In genomic region chr17:2867441-2868424, GRCh38 we compare ENCODE assay signal across 14 cellular contexts.
DNase-seq lines count a peak whose midpoint lies in the region; ATAC-seq, FAIRE-seq and TF ChIP-seq lines count a peak whose summit lies in the region.
"Had no signal": no experiment of that assay in that cellular context is flagged by ENCODE, and none has a peak within 500 bp of the region (broad histone marks: within the 10 kb centered on the region; RNA-seq: fewer than 3 reads in every experiment).

No MANE protein-coding gene starts in this region.

- no peak for TF ChIP-seq CTCF in endothelial cell (IDR thresholded peaks at IDR 0.05; ENCODE audit: unreplicated experiment)
- peak; percentile 48 for TF ChIP-seq CTCF in neural progenitor cell (IDR thresholded peaks at IDR 0.05)

- FAIRE-seq in GM19239 (lab: Jason Lieb, UNC), result no peak

- peak; percentile 53 for DNase-seq in LHCN-M2 (ENCODE audit: low read depth)
- peak; percentile 26 for DNase-seq in endothelial cell (ENCODE audit: low spot score)
- peak; percentile 72 for DNase-seq in neural progenitor cell (ENCODE audit: low spot score)
- no peak for DNase-seq in NCI-H128 (lab: John Stamatoyannopoulos, UW; ENCODE audit: unreplicated experiment)
- no peak for DNase-seq in GM19239 (ENCODE audit: insufficient read length, low spot score)
- no peak for DNase-seq in T-helper 17 cell
- DNase-seq: activated CD4-positive, CD25-positive, alpha-beta regulatory T cell; hypothalamus; naive B cell; NCI-H2171; stimulated activated naive CD4-positive, alpha-beta T cell had no signal

- peak overlapping the region; percentile 73 for H2AFZ ChIP-seq in neural progenitor cell (replicated peaks)

- no peaks in the 10 kb centered on the region for H3K79me2 ChIP-seq in neural progenitor cell (ENCODE audit: low read depth)

- H3K27ac ChIP-seq in BLaER1 treated with 17β-estradiol and CSF1 and Interleukin-3, amounts not matched to agents 10 nM and 100 nM, result peak overlapping the region in 4 of 11 experiments; percentile 57 to 68 (median 62); a peak in 9 of 22 replicates
- no peak overlapping the region for H3K27ac ChIP-seq in neural progenitor cell

- no peaks in the 10 kb centered on the region for H3K9me3 ChIP-seq in BLaER1 treated with 17β-estradiol and CSF1 and Interleukin-3, amounts not matched to agents 10 nM and 100 nM (replicated peaks in 1 of 11)
- H3K9me3 ChIP-seq in neural progenitor cell (ENCODE audit: low read depth), result no peaks in the 10 kb centered on the region
- no peaks in the 10 kb centered on the region for H3K9me3 ChIP-seq in T-helper 17 cell (ENCODE audit: control insufficient read depth, low read length, poor library complexity, severe bottlenecking)

- H3K36me3 ChIP-seq in BLaER1 treated with 17β-estradiol and CSF1 and Interleukin-3, amounts not matched to agents 10 nM and 100 nM, result peaks cover 0 to 71% (median 48%) of the 10 kb centered on the region in 11 experiments; a peak in 17 of 22 replicates
- H3K36me3 ChIP-seq in neural progenitor cell, result no peaks in the 10 kb centered on the region

- H3K27me3 ChIP-seq in BLaER1 treated with 17β-estradiol and CSF1 and Interleukin-3, amounts not matched to agents 10 nM and 100 nM, result no peaks in the 10 kb centered on the region
- H3K27me3 ChIP-seq in neural progenitor cell, result no peaks in the 10 kb centered on the region

- H3K27ac Mint-ChIP-seq in endothelial cell (ENCODE audit: unreplicated experiment), result no peak overlapping the region
- peak overlapping the region; percentile 75 for H3K27ac Mint-ChIP-seq in neural progenitor cell
- no peak overlapping the region for H3K27ac Mint-ChIP-seq in T-helper 17 cell
- H3K27ac Mint-ChIP-seq: activated T-helper 1 cell treated with anti-CD3 and anti-CD28 coated beads, Interleukin-12 subunit alpha, Interleukin-12 subunit beta, Interleukin-2, Interleukin-4 antibody, amounts not matched to agents 30 ng/mL and 10 ng/mL and 1 ng/mL, durations not matched to agents 14 hours and 24 hours and 36 hours had no signal

- peak overlapping the region in 9 of 11 experiments; percentile 10 to 76 (median 54); a peak in 17 of 22 replicates for H3K4me2 ChIP-seq in BLaER1 treated with 17β-estradiol and CSF1 and Interleukin-3, amounts not matched to agents 10 nM and 100 nM
- H3K4me2 ChIP-seq in neural progenitor cell, result peak overlapping the region; percentile 39

- peaks cover 2% of the 10 kb centered on the region for H3K27me3 Mint-ChIP-seq in endothelial cell (ENCODE audit: unreplicated experiment)
- peaks cover 7% of the 10 kb centered on the region for H3K27me3 Mint-ChIP-seq in neural progenitor cell (ENCODE audit: insufficient read depth, low read depth)
- no peaks in the 10 kb centered on the region for H3K27me3 Mint-ChIP-seq in T-helper 17 cell
- H3K27me3 Mint-ChIP-seq: naive B cell had no signal

- H3K4me3 ChIP-seq in BLaER1 treated with 17β-estradiol and CSF1 and Interleukin-3, amounts not matched to agents 10 nM and 100 nM, result no peak overlapping the region
- H3K4me3 ChIP-seq in neural progenitor cell, result no peak overlapping the region

- H3F3A ChIP-seq in neural progenitor cell (ENCODE audit: low read depth), result peaks cover 36% of the 10 kb centered on the region

- no peaks in the 10 kb centered on the region for H3K4me1 Mint-ChIP-seq in endothelial cell (ENCODE audit: unreplicated experiment)
- peaks cover 28% of the 10 kb centered on the region for H3K4me1 Mint-ChIP-seq in neural progenitor cell
- peaks cover 19% of the 10 kb centered on the region for H3K4me1 Mint-ChIP-seq in T-helper 17 cell

- no peak overlapping the region for H3K4me3 Mint-ChIP-seq in endothelial cell (ENCODE audit: unreplicated experiment)
- H3K4me3 Mint-ChIP-seq in neural progenitor cell, result no peak overlapping the region
- H3K4me3 Mint-ChIP-seq in T-helper 17 cell, result no peak overlapping the region
- H3K4me3 Mint-ChIP-seq: activated T-helper 1 cell treated with anti-CD3 and anti-CD28 coated beads, Interleukin-12 subunit alpha, Interleukin-12 subunit beta, Interleukin-2, Interleukin-4 antibody, amounts not matched to agents 30 ng/mL and 10 ng/mL and 1 ng/mL, durations not matched to agents 14 hours and 24 hours and 36 hours; naive B cell had no signal

- no peaks in the 10 kb centered on the region for H3K36me3 Mint-ChIP-seq in endothelial cell (ENCODE audit: low read depth, unreplicated experiment)
- H3K36me3 Mint-ChIP-seq in neural progenitor cell, result no peaks in the 10 kb centered on the region
- H3K36me3 Mint-ChIP-seq in T-helper 17 cell (ENCODE audit: low read depth), result no peaks in the 10 kb centered on the region
- H3K36me3 Mint-ChIP-seq: naive B cell had no signal

- ATAC-seq in HG03565 (IDR thresholded peaks at IDR 0.05; ENCODE audit: unreplicated experiment) (no peak), T-helper 17 cell (no peak)

- H3K4me1 ChIP-seq in BLaER1 treated with 17β-estradiol and CSF1 and Interleukin-3, amounts not matched to agents 10 nM and 100 nM, result peaks cover 0 to 65% (median 35%) of the 10 kb centered on the region in 10 experiments; a peak in 16 of 20 replicates
- H3K4me1 ChIP-seq in neural progenitor cell, result peaks cover 33% of the 10 kb centered on the region

- H3K9ac ChIP-seq in BLaER1 treated with 17β-estradiol and CSF1 and Interleukin-3, amounts not matched to agents 10 nM and 100 nM, result peak overlapping the region in 4 of 11 experiments; percentile 0 to 53 (median 36); a peak in 4 of 22 replicates
- no peak overlapping the region for H3K9ac ChIP-seq in neural progenitor cell

- no peaks in the 10 kb centered on the region for H3K9me3 Mint-ChIP-seq in endothelial cell (ENCODE audit: unreplicated experiment)
- H3K9me3 Mint-ChIP-seq in neural progenitor cell, result no peaks in the 10 kb centered on the region
- H3K9me3 Mint-ChIP-seq: activated T-helper 1 cell treated with anti-CD3 and anti-CD28 coated beads, Interleukin-12 subunit alpha, Interleukin-12 subunit beta, Interleukin-2, Interleukin-4 antibody, amounts not matched to agents 30 ng/mL and 10 ng/mL and 1 ng/mL, durations not matched to agents 14 hours and 24 hours and 36 hours; naive B cell had no signal

- H4K20me1 ChIP-seq in BLaER1 treated with 17β-estradiol and CSF1 and Interleukin-3, amounts not matched to agents 10 nM and 100 nM, result peaks cover 14 to 99% (median 87%) of the 10 kb centered on the region in 11 experiments; a peak in 21 of 22 replicates
- peaks cover 11% of the 10 kb centered on the region for H4K20me1 ChIP-seq in neural progenitor cell (ENCODE audit: low read depth)

Comparison
In these comparisons a context has a peak if more than half of its experiments do, and no peak if none do; other contexts are left out.
1. DNase-seq: peak in LHCN-M2 (single experiment), endothelial cell (single experiment) and neural progenitor cell (single experiment); none in NCI-H128 (single experiment), GM19239 (single experiment) and T-helper 17 cell (0 of 3).